Comparison of ENCODE assay signal across 25 cellular contexts in the genomic region with DNA sequence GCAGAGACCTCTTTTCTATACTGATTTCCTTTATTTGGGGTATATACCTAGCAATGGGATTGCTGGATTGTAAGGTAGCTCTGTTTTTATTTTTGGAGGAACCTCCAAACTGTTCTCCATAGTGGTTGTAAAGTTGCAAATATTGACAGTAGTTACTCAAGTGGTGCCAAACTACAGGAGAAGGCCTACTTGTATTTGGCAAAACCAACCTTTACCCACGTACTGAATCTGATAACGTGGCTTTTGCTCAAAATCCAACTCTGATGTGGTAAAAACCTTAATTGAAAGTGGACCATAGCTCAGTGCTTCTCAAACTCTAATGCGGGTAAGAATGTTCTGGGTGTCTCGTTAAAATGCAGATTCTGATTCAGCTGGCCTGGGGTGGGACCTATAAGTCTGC.
"Had no signal": no experiment of that assay in that cellular context is flagged by ENCODE, and none has a peak within 500 bp of the region (broad histone marks: within the 10 kb centered on the region; RNA-seq: fewer than 3 reads in every experiment).

No MANE protein-coding gene starts in this region.

- H3K4me1 Mint-ChIP-seq: neural progenitor cell had no signal

- H3K27me3 ChIP-seq: gastroesophageal sphincter, hepatocyte, neural progenitor cell, stomach, tibial artery had no signal

- H3K4me1 ChIP-seq: parathyroid adenoma, psoas muscle had no signal

- H3K27ac ChIP-seq: gastroesophageal sphincter, hepatocyte, neural progenitor cell, parathyroid adenoma, psoas muscle, tibial artery had no signal

- H3K9me3 ChIP-seq: gastroesophageal sphincter, psoas muscle, stomach, tibial artery had no signal

- ATAC-seq: activated CD4-positive, alpha-beta T cell treated with anti-CD3 and anti-CD28 coated beads for 36 hours; effector memory CD8-positive, alpha-beta T cell; gastroesophageal sphincter; left ventricle myocardium superior; psoas muscle; stimulated activated naive B cell treated with anti-CD40 and anti-IgM and Interleukin-4, amounts not matched to agents 10 μg/mL and 1 μg/mL and 100 μg/mL, for 72 hours; T-cell had no signal

- H3K4me3 Mint-ChIP-seq: activated CD4-positive, alpha-beta T cell treated with anti-CD3 and anti-CD28 coated beads for 36 hours; activated naive CD8-positive, alpha-beta T cell treated with anti-CD3 and anti-CD28 coated beads for 36 hours; effector memory CD8-positive, alpha-beta T cell; mesothelial cell of epicardium; neural progenitor cell; stimulated activated naive B cell treated with anti-CD40 and anti-IgM and Interleukin-4, amounts not matched to agents 10 μg/mL and 1 μg/mL and 100 μg/mL, for 72 hours; T-cell; T-helper 2 cell treated with Interferon-gamma antibody and Interleukin-4, amounts not matched to agents 5 μg/mL and 100 μg/mL, for 36 hours had no signal

- DNase-seq: activated CD4-positive, alpha-beta T cell treated with anti-CD3 and anti-CD28 coated beads for 36 hours; activated CD4-positive, CD25-positive, alpha-beta regulatory T cell; activated CD8-positive, alpha-beta memory T cell treated with anti-CD3 and anti-CD28 coated beads for 24 hours; activated naive CD8-positive, alpha-beta T cell treated with anti-CD3 and anti-CD28 coated beads for 36 hours; caudate nucleus; cortex of kidney; effector memory CD8-positive, alpha-beta T cell; islet precursor cell; left ventricle myocardium superior; mammary epithelial cell; naive B cell; occipital lobe; psoas muscle; stimulated activated CD4-positive, alpha-beta T cell treated with anti-CD3 and anti-CD28 coated beads, Interleukin-1b, Interleukin-23, amount 100 ng/mL, for 48 hours; stimulated activated naive B cell treated with anti-CD40 and anti-IgM and Interleukin-4, amounts not matched to agents 10 μg/mL and 1 μg/mL and 100 μg/mL, for 72 hours; stomach; T-cell; tibial artery had no signal

- H3K27ac Mint-ChIP-seq: activated CD4-positive, alpha-beta T cell treated with anti-CD3 and anti-CD28 coated beads for 36 hours; mesothelial cell of epicardium; neural progenitor cell; stimulated activated naive B cell treated with anti-CD40 and anti-IgM and Interleukin-4, amounts not matched to agents 10 μg/mL and 1 μg/mL and 100 μg/mL, for 72 hours; T-helper 2 cell treated with Interferon-gamma antibody and Interleukin-4, amounts not matched to agents 5 μg/mL and 100 μg/mL, for 36 hours had no signal

- H3K9me3 Mint-ChIP-seq: activated naive CD8-positive, alpha-beta T cell treated with anti-CD3 and anti-CD28 coated beads for 36 hours; effector memory CD8-positive, alpha-beta T cell; mesothelial cell of epicardium; naive B cell; neural progenitor cell; stimulated activated naive B cell treated with anti-CD40 and anti-IgM and Interleukin-4, amounts not matched to agents 10 μg/mL and 1 μg/mL and 100 μg/mL, for 72 hours; T-cell; T-helper 2 cell treated with Interferon-gamma antibody and Interleukin-4, amounts not matched to agents 5 μg/mL and 100 μg/mL, for 36 hours had no signal

- H3K9ac ChIP-seq: neural progenitor cell, parathyroid adenoma had no signal

- H3K4me2 ChIP-seq: hepatocyte, neural progenitor cell, smooth muscle cell had no signal

- H3K27me3 Mint-ChIP-seq: activated CD4-positive, alpha-beta T cell treated with anti-CD3 and anti-CD28 coated beads for 36 hours; activated naive CD8-positive, alpha-beta T cell treated with anti-CD3 and anti-CD28 coated beads for 36 hours; effector memory CD8-positive, alpha-beta T cell; naive B cell; stimulated activated naive B cell treated with anti-CD40 and anti-IgM and Interleukin-4, amounts not matched to agents 10 μg/mL and 1 μg/mL and 100 μg/mL, for 72 hours; T-cell had no signal

- H3K36me3 ChIP-seq: gastroesophageal sphincter, neural progenitor cell, stomach, tibial artery had no signal

- H2AFZ ChIP-seq: hepatocyte, neural progenitor cell, parathyroid adenoma had no signal

- H3K4me3 ChIP-seq: gastroesophageal sphincter, hepatocyte, neural progenitor cell, psoas muscle, smooth muscle cell, stomach, tibial artery had no signal

- H3K36me3 Mint-ChIP-seq: naive B cell, neural progenitor cell had no signal
